In the genomic region with DNA sequence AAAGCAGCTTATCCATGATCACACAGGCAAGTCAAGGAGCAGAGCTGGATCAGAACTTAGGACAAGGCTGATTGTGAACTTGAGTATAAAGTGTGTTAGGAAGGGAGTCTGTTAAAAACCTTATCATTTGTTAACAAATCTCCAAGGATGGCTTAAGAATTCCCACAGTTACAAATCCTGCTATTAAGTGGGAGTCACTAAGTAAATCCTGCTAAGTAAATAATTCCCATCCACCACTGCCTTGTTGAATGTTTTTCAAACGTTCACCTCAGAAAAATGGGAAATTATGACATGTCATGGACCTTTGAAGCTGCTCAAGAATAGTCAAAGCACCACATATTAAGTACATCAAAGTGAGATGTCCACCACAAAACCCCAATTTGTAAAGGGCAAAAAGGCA, we compare ENCODE assay signal across 35 cellular contexts.
"Had no signal": no experiment of that assay in that cellular context is flagged by ENCODE, and none has a peak within 500 bp of the region (broad histone marks: within the 10 kb centered on the region; RNA-seq: fewer than 3 reads in every experiment).

No MANE protein-coding gene starts in this region.

- H3K27me3 ChIP-seq: MG63 had no signal

- DNase-seq: Karpas-422, Kasumi-1, MG63, MM.1S, MV-4-11, NCI-H1048, NCI-H1092, NCI-H1092 treated with DMSO at 0.1 percent for 48 hours, NCI-H1105, NCI-H1105 treated with DMSO at 0.1 percent for 48 hours, NCI-H1417, NCI-H1417 treated with DMSO at 0.1 percent for 48 hours, NCI-H1436, NCI-H1436 treated with DMSO at 0.1 percent for 48 hours, NCI-H146, NCI-H1694, NCI-H1694 treated with DMSO at 0.1 percent for 48 hours, NCI-H187, NCI-H187 treated with DMSO at 0.1 percent for 48 hours, NCI-H1930, NCI-H2029, NCI-H2029 treated with DMSO at 0.1 percent for 48 hours, NCI-H2081, NCI-H2081 treated with DMSO at 0.1 percent for 48 hours, NCI-H2107, NCI-H2171, NCI-H2171 treated with DMSO at 0.1 percent for 48 hours, NCI-H2227 treated with DMSO at 0.1 percent for 48 hours, NCI-H226, NCI-H345, NCI-H446, NCI-H446 treated with DMSO at 0.1 percent for 48 hours, NCI-H510A, NCI-H510A treated with DMSO at 0.1 percent for 48 hours, NCI-H524 had no signal

- H3K36me3 ChIP-seq: MG63 had no signal

- H3K4me3 ChIP-seq: MG63 had no signal
